Comparison of ENCODE assay signal across 29 cellular contexts in genomic region chr1:1011388-1011949, GRCh38. TPM values are rescaled to one million over a fixed set of nuclear protein-coding genes. Genes with fewer than 3 reads are reported as not detected.
DNase-seq lines count a peak whose midpoint lies in the region; ATAC-seq and TF ChIP-seq lines count a peak whose summit lies in the region.
"Had no signal": no experiment of that assay in that cellular context is flagged by ENCODE, and none has a peak within 500 bp of the region (broad histone marks: within the 10 kb centered on the region; RNA-seq: fewer than 3 reads in every experiment).

No MANE protein-coding gene starts in this region.

- no peaks in the 10 kb centered on the region for H3K36me3 Mint-ChIP-seq in natural killer cell treated with Interleukin-12 subunit alpha and Interleukin-12 subunit beta and Interleukin-15 and Interleukin-18, amount 100 ng/mL, for 72 hours
- H3K36me3 Mint-ChIP-seq in natural killer cell = no peaks in the 10 kb centered on the region
- peaks cover 2% of the 10 kb centered on the region for H3K36me3 Mint-ChIP-seq in neural crest cell (ENCODE audit: low read depth)

- peak; percentile 57 for DNase-seq in natural killer cell treated with Interleukin-12 subunit alpha and Interleukin-12 subunit beta and Interleukin-15 and Interleukin-18, amount 100 ng/mL, for 72 hours (ENCODE audit: low spot score)
- no peak for DNase-seq in natural killer cell
- DNase-seq in RWPE1 (ENCODE audit: low spot score) = no peak
- DNase-seq in neural crest cell (ENCODE audit: low read depth, low spot score) = no peak
- DNase-seq in foreskin keratinocyte = no peak
- no peak for DNase-seq in cerebellum (ENCODE audit: low spot score)
- DNase-seq: activated CD4-positive, alpha-beta T cell treated with anti-CD3 and anti-CD28 coated beads, Interleukin-2, amount 50 U/mL, for 48 hours; activated T-cell treated with anti-CD3 and anti-CD28 coated beads for 4 hours; C1 segment of cervical spinal cord; Calu3; central memory CD4-positive, alpha-beta T cell; DND-41; Kasumi-1; mesenchymal stem cell; NCI-H1417; NCI-H2029 treated with DMSO at 0.1 percent for 48 hours; NCI-H524 treated with DMSO at 0.1 percent for 48 hours; NK-92 treated with Interleukin-12 subunit alpha and Interleukin-12 subunit beta, amount 100 ng/mL, for 24 hours; sigmoid colon; SK-N-SH; stimulated activated CD4-positive, alpha-beta T cell treated with anti-CD3 and anti-CD28 coated beads, Interleukin-12 subunit alpha, Interleukin-12 subunit beta, amount 100 ng/mL, for 4 hours; stimulated activated CD4-positive, alpha-beta T cell treated with anti-CD3 and anti-CD28 coated beads, Interleukin-2, amount 100 ng/mL, for 48 hours; stimulated activated naive CD8-positive, alpha-beta T cell treated with anti-CD3 and anti-CD28 coated beads, Interleukin-15, amount 100 ng/mL, for 72 hours had no signal

- POLR2A ChIA-PET in RWPE1 (lab: Yijun Ruan, JAX; ENCODE audit: low non-redundant PET) = no interaction called here

- no peak overlapping the region for H3K27ac Mint-ChIP-seq in natural killer cell treated with Interleukin-12 subunit alpha and Interleukin-12 subunit beta and Interleukin-15 and Interleukin-18, amount 100 ng/mL, for 72 hours
- H3K27ac Mint-ChIP-seq in natural killer cell (no peak overlapping the region), neural crest cell (ENCODE audit: unreplicated experiment) (no peak overlapping the region)
- H3K27ac Mint-ChIP-seq: dendritic cell treated with granulocyte-macrophage colony-stimulating factor and Interleukin-4, amounts not matched to agents 40 ng/mL and 50 ng/mL, for 4 days; progenitor cell of endocrine pancreas; T-helper 1 cell treated with Interleukin-12 subunit alpha and Interleukin-12 subunit beta and Interleukin-4 antibody, amounts not matched to agents 30 μg/mL and 1 μg/mL, for 36 hours had no signal

- H3K27me3 ChIP-seq in foreskin keratinocyte = peaks cover 8% of the 10 kb centered on the region
- H3K27me3 ChIP-seq: left lung, sigmoid colon had no signal

- H3K4me1 Mint-ChIP-seq in natural killer cell treated with Interleukin-12 subunit alpha and Interleukin-12 subunit beta and Interleukin-15 and Interleukin-18, amount 100 ng/mL, for 72 hours (ENCODE audit: low read depth in 2 of 2) = peaks cover 20 to 31% of the 10 kb centered on the region in 2 donors
- H3K4me1 Mint-ChIP-seq in natural killer cell (peaks cover 20 to 24% of the 10 kb centered on the region in 2 donors), neural crest cell (peaks cover 20% of the 10 kb centered on the region)

- ATAC-seq in natural killer cell treated with Interleukin-12 subunit alpha and Interleukin-12 subunit beta and Interleukin-15 and Interleukin-18, amount 100 ng/mL, for 72 hours = no peak
- ATAC-seq in natural killer cell (no peak), foreskin keratinocyte (no peak)
- ATAC-seq: HCT116; left lung; stimulated activated naive CD8-positive, alpha-beta T cell treated with anti-CD3 and anti-CD28 coated beads, Interleukin-15, amount 100 ng/mL, for 72 hours had no signal

- H3K4me3 Mint-ChIP-seq in natural killer cell treated with Interleukin-12 subunit alpha and Interleukin-12 subunit beta and Interleukin-15 and Interleukin-18, amount 100 ng/mL, for 72 hours = no peak overlapping the region
- H3K4me3 Mint-ChIP-seq in natural killer cell (no peak overlapping the region), neural crest cell (peak overlapping the region; percentile 27)
- H3K4me3 Mint-ChIP-seq: dendritic cell treated with granulocyte-macrophage colony-stimulating factor and Interleukin-4, amounts not matched to agents 40 ng/mL and 50 ng/mL, for 4 days; stimulated activated naive CD8-positive, alpha-beta T cell treated with anti-CD3 and anti-CD28 coated beads, Interleukin-15, amount 100 ng/mL, for 72 hours; T-helper 1 cell treated with Interleukin-12 subunit alpha and Interleukin-12 subunit beta and Interleukin-4 antibody, amounts not matched to agents 30 μg/mL and 1 μg/mL, for 36 hours had no signal

- CTCF ChIA-PET in RWPE1 (lab: Yijun Ruan, JAX) = no interaction called here

- intact Hi-C loops in natural killer cell (cut with micrococcal nuclease) = no loop called here

- peak overlapping the region; percentile 9; the same call in 1 of the 2 replicates for H3K27ac ChIP-seq in RWPE1
- H3K27ac ChIP-seq in foreskin keratinocyte = no peak overlapping the region
- H3K27ac ChIP-seq: left lung, sigmoid colon, thoracic aorta had no signal

- peaks cover 11% of the 10 kb centered on the region for H3K4me1 ChIP-seq in foreskin keratinocyte

- H3K27me3 Mint-ChIP-seq in natural killer cell treated with Interleukin-12 subunit alpha and Interleukin-12 subunit beta and Interleukin-15 and Interleukin-18, amount 100 ng/mL, for 72 hours = no peaks in the 10 kb centered on the region
- H3K27me3 Mint-ChIP-seq in natural killer cell (ENCODE audit: low read depth in 2 of 2) (no peaks in the 10 kb centered on the region), neural crest cell (ENCODE audit: low read depth) (peaks cover 4% of the 10 kb centered on the region)

- H3K9me3 Mint-ChIP-seq in natural killer cell treated with Interleukin-12 subunit alpha and Interleukin-12 subunit beta and Interleukin-15 and Interleukin-18, amount 100 ng/mL, for 72 hours = peaks cover 3% of the 10 kb centered on the region
- no peaks in the 10 kb centered on the region for H3K9me3 Mint-ChIP-seq in natural killer cell
- H3K9me3 Mint-ChIP-seq in neural crest cell = no peaks in the 10 kb centered on the region
- H3K9me3 Mint-ChIP-seq: dendritic cell treated with granulocyte-macrophage colony-stimulating factor and Interleukin-4, amounts not matched to agents 40 ng/mL and 50 ng/mL, for 4 days; stimulated activated naive CD8-positive, alpha-beta T cell treated with anti-CD3 and anti-CD28 coated beads, Interleukin-15, amount 100 ng/mL, for 72 hours; T-helper 1 cell treated with Interleukin-12 subunit alpha and Interleukin-12 subunit beta and Interleukin-4 antibody, amounts not matched to agents 30 μg/mL and 1 μg/mL, for 36 hours had no signal

- no peak for TF ChIP-seq CTCF in natural killer cell (IDR thresholded peaks at IDR 0.05)
- no peak for TF ChIP-seq CTCF in RWPE1 (conservative IDR thresholded peaks at IDR 0.05; ENCODE audit: low read depth)
- TF ChIP-seq CTCF in neural crest cell (conservative IDR thresholded peaks at IDR 0.05) = no peak
- TF ChIP-seq CTCF in foreskin keratinocyte (conservative IDR thresholded peaks at IDR 0.05) = no peak

RNA-seq across cellular contexts. Expression of gene ISG15, which starts 1.8 kb away (rescaled TPM):
- total RNA-seq in natural killer cell treated with Interleukin-12 subunit alpha and Interleukin-12 subunit beta and Interleukin-15 and Interleukin-18, amount 100 ng/mL, for 72 hours = 10 to 100 TPM; 15.2 to 44.3 TPM
- total RNA-seq in natural killer cell = 10 to 100 TPM; 17.0 to 56.9 (median 50.2) TPM
- 17.4 and 22.3 TPM in 2 replicates for total RNA-seq in neural crest cell
- 300 and 424 TPM in 2 replicates for total RNA-seq in foreskin keratinocyte
- 448 and 672 TPM in 2 replicates for polyA plus RNA-seq in foreskin keratinocyte
- total RNA-seq in cerebellum = 10.3 TPM

RNA-seq across cellular contexts. Expression of gene AGRN, which starts 8.5 kb away (rescaled TPM):
- 1 to 10 TPM; 9.3 to 9.4 TPM for total RNA-seq in natural killer cell treated with Interleukin-12 subunit alpha and Interleukin-12 subunit beta and Interleukin-15 and Interleukin-18, amount 100 ng/mL, for 72 hours
- total RNA-seq in natural killer cell (1 to 10 TPM; 4.1 to 5.0 (median 4.6) TPM), neural crest cell (192 and 203 TPM in 2 replicates), foreskin keratinocyte (224 and 261 TPM in 2 replicates), cerebellum (71.5 TPM)
- 174 and 192 TPM in 2 replicates for polyA plus RNA-seq in foreskin keratinocyte

RNA-seq across cellular contexts. Expression of gene HES4, which starts 11.6 kb away (rescaled TPM):
- not detected for total RNA-seq in natural killer cell treated with Interleukin-12 subunit alpha and Interleukin-12 subunit beta and Interleukin-15 and Interleukin-18, amount 100 ng/mL, for 72 hours
- total RNA-seq in natural killer cell (10 to 100 TPM; 15.4 to 35.5 (median 28.9) TPM), neural crest cell (35.7 and 38.0 TPM in 2 replicates), foreskin keratinocyte (4.3 and 8.6 TPM in 2 replicates), cerebellum (14.9 TPM)
- polyA plus RNA-seq in foreskin keratinocyte = 6.4 and 13.9 TPM in 2 replicates

RNA-seq across cellular contexts. Expression of gene PERM1, which starts 29.6 kb away (rescaled TPM):
- not detected for total RNA-seq in natural killer cell treated with Interleukin-12 subunit alpha and Interleukin-12 subunit beta and Interleukin-15 and Interleukin-18, amount 100 ng/mL, for 72 hours
- total RNA-seq in natural killer cell = not detected
- total RNA-seq in neural crest cell = 0.11 TPM in 1 of 2 replicates, not detected in the other
- not detected in 2 replicates for total RNA-seq in foreskin keratinocyte
- not detected in 2 replicates for polyA plus RNA-seq in foreskin keratinocyte
- total RNA-seq in cerebellum = 0.18 TPM
- total RNA-seq: Calu3, left lung, progenitor cell of endocrine pancreas had no signal

RNA-seq across cellular contexts. Expression of gene PLEKHN1, which starts 45.2 kb away (rescaled TPM):
- 1 to 10 TPM; 1.4 TPM for total RNA-seq in natural killer cell treated with Interleukin-12 subunit alpha and Interleukin-12 subunit beta and Interleukin-15 and Interleukin-18, amount 100 ng/mL, for 72 hours
- total RNA-seq in natural killer cell (1 to 10 TPM; 1.3 to 1.9 (median 1.3) TPM), neural crest cell (not detected in 2 replicates), foreskin keratinocyte (3.0 and 4.6 TPM in 2 replicates), cerebellum (not detected)
- polyA plus RNA-seq in foreskin keratinocyte = 3.4 and 4.2 TPM in 2 replicates
- total RNA-seq: sigmoid colon had no signal
- polyA plus RNA-seq: SK-N-SH had no signal
